ENCODE assay signal across 11 cellular contexts in genomic region chr3:69236808-69237707, GRCh38.
A peak's percentile ranks its signal among the peaks of the same experiment; 100 is the strongest.
DNase-seq lines count a peak whose midpoint lies in the region; ATAC-seq, FAIRE-seq and TF ChIP-seq lines count a peak whose summit lies in the region.
"Had no signal": no experiment of that assay in that cellular context is flagged by ENCODE, and none has a peak within 500 bp of the region (broad histone marks: within the 10 kb centered on the region; RNA-seq: fewer than 3 reads in every experiment).

No MANE protein-coding gene starts in this region.

- H3K27me3 ChIP-seq in right atrium auricular region (no peaks in the 10 kb centered on the region), lower lobe of right lung (ENCODE audit: low read depth) (no peaks in the 10 kb centered on the region), upper lobe of right lung (no peaks in the 10 kb centered on the region)

- H3K4me3 Mint-ChIP-seq in glutamatergic neuron (ENCODE audit: unreplicated experiment) = no peak overlapping the region

- H3K27me3 Mint-ChIP-seq in glutamatergic neuron (ENCODE audit: unreplicated experiment) = no peaks in the 10 kb centered on the region

- FAIRE-seq in GM12892 (lab: Jason Lieb, UNC) = no peak

- no peaks in the 10 kb centered on the region for H3K4me1 Mint-ChIP-seq in glutamatergic neuron (ENCODE audit: low read depth, unreplicated experiment)

- peaks cover 0 to 20% of the 10 kb centered on the region in 2 donors for H3K4me1 ChIP-seq in right atrium auricular region
- peaks cover 21% of the 10 kb centered on the region for H3K4me1 ChIP-seq in lower lobe of right lung
- H3K4me1 ChIP-seq in upper lobe of right lung = peaks cover 36% of the 10 kb centered on the region

- H3K4me3 ChIP-seq in right atrium auricular region = peak overlapping the region in 1 of 2 donors; percentile 18
- H3K4me3 ChIP-seq in choroid plexus epithelial cell (ENCODE audit: low read depth, low read length) = peak overlapping the region; percentile 49
- H3K4me3 ChIP-seq in lower lobe of right lung = peak overlapping the region; percentile 42
- peak overlapping the region; percentile 38 for H3K4me3 ChIP-seq in upper lobe of right lung

- H3K27ac Mint-ChIP-seq in glutamatergic neuron (ENCODE audit: unreplicated experiment) = no peak overlapping the region

- DNase-seq in Right ventricle myocardium superior (no peak), right atrium auricular region (ENCODE audit: low spot score) (no peak), choroid plexus epithelial cell (ENCODE audit: low read depth) (peak; percentile 13), lower lobe of right lung (no peak), upper lobe of right lung (no peak), GM12892 (ENCODE audit: insufficient read length) (no peak), glutamatergic neuron (no peak)
- DNase-seq: nucleus accumbens; stimulated activated naive CD4-positive, alpha-beta T cell treated with Interleukin-2 at 50 U/mL for 16 hours had no signal

- no peak for TF ChIP-seq POLR2A in GM12892 (IDR thresholded peaks at IDR 0.05; ENCODE audit: low read depth, low read length)

- H3K27ac ChIP-seq in right atrium auricular region = peak overlapping the region in 1 of 2 donors; percentile 43
- H3K27ac ChIP-seq in lower lobe of right lung = peak overlapping the region; percentile 20
- peak overlapping the region; percentile 26 for H3K27ac ChIP-seq in upper lobe of right lung
- H3K27ac ChIP-seq: epithelial cell of prostate had no signal

- TF ChIP-seq CTCF in right atrium auricular region (IDR thresholded peaks at IDR 0.05) (peak in 1 of 2 donors; percentile 14), choroid plexus epithelial cell (conservative IDR thresholded peaks at IDR 0.05; ENCODE audit: low read depth, low read length) (peak; percentile 16), lower lobe of right lung (IDR thresholded peaks at IDR 0.05) (no peak), upper lobe of right lung (IDR thresholded peaks at IDR 0.05) (no peak), glutamatergic neuron (IDR thresholded peaks at IDR 0.05; ENCODE audit: partially characterized antibody, unreplicated experiment) (no peak)

- H3K9me3 Mint-ChIP-seq in glutamatergic neuron (ENCODE audit: unreplicated experiment) = no peaks in the 10 kb centered on the region

- H3K9me3 ChIP-seq in right atrium auricular region (no peaks in the 10 kb centered on the region), lower lobe of right lung (no peaks in the 10 kb centered on the region), upper lobe of right lung (no peaks in the 10 kb centered on the region)

- intact Hi-C loops in Right ventricle myocardium superior (cut with DNase I) (no loop called here), lower lobe of right lung (cut with DNase I) (no loop called here), upper lobe of right lung (cut with DNase I) (no loop called here)

- H3K36me3 ChIP-seq in right atrium auricular region (peaks cover 4% of the 10 kb centered on the region), lower lobe of right lung (peaks cover 15% of the 10 kb centered on the region), upper lobe of right lung (peaks cover 13% of the 10 kb centered on the region)

- no peaks in the 10 kb centered on the region for H3K36me3 Mint-ChIP-seq in glutamatergic neuron (ENCODE audit: unreplicated experiment)

- ATAC-seq in Right ventricle myocardium superior (ENCODE audit: poor library complexity) (peak; percentile 79), lower lobe of right lung (peak; percentile 44 to 53), upper lobe of right lung (peak; percentile 77), HG02970 (IDR thresholded peaks at IDR 0.05; ENCODE audit: low FRiP score, unreplicated experiment) (no peak)
